ENCODE assay signal across 21 cellular contexts in the genomic region with DNA sequence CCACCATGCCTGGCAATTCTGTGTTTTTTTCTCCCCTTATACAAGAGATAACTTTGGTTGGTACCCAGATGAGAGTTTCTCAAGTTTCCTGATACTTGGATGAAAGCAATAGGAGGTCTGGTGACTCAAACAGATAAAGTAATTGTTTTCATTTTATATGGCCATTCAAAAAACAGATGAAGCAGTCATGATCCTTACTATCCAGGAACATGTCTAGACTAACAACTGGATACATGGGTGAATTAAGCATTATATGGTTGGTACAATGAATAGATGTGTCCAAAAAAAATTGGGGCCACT. TPM values are rescaled to one million over a fixed set of nuclear protein-coding genes. Genes with fewer than 3 reads are reported as not detected.
DNase-seq lines count a peak whose midpoint lies in the region; ATAC-seq and TF ChIP-seq lines count a peak whose summit lies in the region.
"Had no signal": no experiment of that assay in that cellular context is flagged by ENCODE, and none has a peak within 500 bp of the region (broad histone marks: within the 10 kb centered on the region; RNA-seq: fewer than 3 reads in every experiment).

No MANE protein-coding gene starts in this region.

- H3K4me3 ChIP-seq in astrocyte of the spinal cord (ENCODE audit: low read depth, low read length) (no peak overlapping the region), trophoblast cell (ENCODE audit: low read depth, low read length) (no peak overlapping the region)
- H3K4me3 ChIP-seq: adrenal gland, cardiac muscle cell, MG63, right atrium auricular region had no signal

- H3K27ac ChIP-seq in trophoblast cell (ENCODE audit: low read depth, low read length) (peak overlapping the region; percentile 35), H9 (ENCODE audit: insufficient read length, low read depth, low read length) (no peak overlapping the region)
- H3K27ac ChIP-seq: adrenal gland, foreskin keratinocyte, right atrium auricular region had no signal

- H2BK5ac ChIP-seq in trophoblast cell (ENCODE audit: low read depth, low read length, poor library complexity) (no peak overlapping the region), H9 (ENCODE audit: insufficient read length, low read length) (no peak overlapping the region)

- H2AFZ ChIP-seq in trophoblast cell (ENCODE audit: insufficient read depth, low read length, poor library complexity) (no peak overlapping the region), H9 (ENCODE audit: low read length) (no peak overlapping the region)

- no peak overlapping the region for H3K23ac ChIP-seq in trophoblast cell (ENCODE audit: low read length)
- no peak overlapping the region for H3K23ac ChIP-seq in H9 (ENCODE audit: insufficient read length, low read depth, low read length)

- H3K36me3 ChIP-seq in trophoblast cell (ENCODE audit: control insufficient read depth in 1 of 2, insufficient read depth in 2 of 2, low read length in 2 of 2) = peaks cover 9 to 20% of the 10 kb centered on the region in 2 experiments

- peaks cover 0 to 9% of the 10 kb centered on the region in 2 experiments for H3K4me1 ChIP-seq in trophoblast cell (ENCODE audit: control insufficient read depth in 1 of 2, insufficient read depth in 2 of 2, low read length in 2 of 2)
- no peaks in the 10 kb centered on the region for H3K4me1 ChIP-seq in H9 (ENCODE audit: insufficient read depth, low read length)

- no peak overlapping the region for H2AK5ac ChIP-seq in trophoblast cell (ENCODE audit: low read length)
- H2AK5ac ChIP-seq in H9 (ENCODE audit: insufficient read length, low read length) = no peak overlapping the region

- no peaks in the 10 kb centered on the region for H4K20me1 ChIP-seq in H9 (ENCODE audit: control insufficient read depth, insufficient read depth, insufficient read length)

- H4K8ac ChIP-seq in trophoblast cell (ENCODE audit: low read depth, low read length) (no peak overlapping the region), H9 (replicated peaks; ENCODE audit: insufficient read length, low read depth, low read length) (no peak overlapping the region)

- no peak overlapping the region for H4K91ac ChIP-seq in trophoblast cell (ENCODE audit: low read depth, low read length)
- no peak overlapping the region for H4K91ac ChIP-seq in H9 (ENCODE audit: insufficient read length, low read depth, low read length)

- in situ Hi-C loops in astrocyte of the spinal cord (cut with HindIII; ENCODE audit: low sequenced_read_pairs) = no loop called here

- H3K79me2 ChIP-seq in trophoblast cell (ENCODE audit: control insufficient read depth, insufficient read depth, low read length, poor library complexity) = peaks cover 4% of the 10 kb centered on the region
- peaks cover 8% of the 10 kb centered on the region; the same call in 1 of the 2 replicates for H3K79me2 ChIP-seq in H9 (ENCODE audit: insufficient read depth, low read length)

- intact Hi-C loops in activated CD8-positive, alpha-beta T cell treated with anti-CD3 and anti-CD28 coated beads for 36 hours (cut with micrococcal nuclease) = loop anchor here (10.0 kb wide), 2 partner anchors 104 to 116 kb away; a partner anchor contains a TSS

- H3K18ac ChIP-seq in trophoblast cell (ENCODE audit: low read length) (peak overlapping the region; percentile 71), H9 (ENCODE audit: insufficient read length, low read depth, low read length) (no peak overlapping the region)

- H2BK15ac ChIP-seq in H9 (ENCODE audit: low read depth, low read length) = no peak overlapping the region

- CTCF ChIA-PET in activated CD8-positive, alpha-beta T cell treated with anti-CD3 and anti-CD28 coated beads for 36 hours (lab: Charles Lee) = interaction anchor here (1.1 kb wide), 1 partner anchor 29 kb away, joined by 3 read pairs; no protein-coding TSS in a partner anchor
- CTCF ChIA-PET in activated CD8-positive, alpha-beta T cell treated with anti-CD3 and anti-CD28 coated beads, Interleukin-2, amount 10 ng/mL, durations not matched to agents 7 days and 5 days (lab: Charles Lee) = no interaction called here

- ATAC-seq in activated CD8-positive, alpha-beta T cell treated with anti-CD3 and anti-CD28 coated beads for 36 hours = no peak
- ATAC-seq in activated CD8-positive, alpha-beta T cell treated with anti-CD3 and anti-CD28 coated beads, Interleukin-2, amount 10 ng/mL, durations not matched to agents 7 days and 5 days = no peak
- ATAC-seq in HG02759 (IDR thresholded peaks at IDR 0.05; ENCODE audit: unreplicated experiment) = peak; percentile 11
- no peak for ATAC-seq in HG03135 (IDR thresholded peaks at IDR 0.05; ENCODE audit: unreplicated experiment)
- ATAC-seq: foreskin keratinocyte had no signal

- H2BK12ac ChIP-seq in trophoblast cell (ENCODE audit: low read length) (no peak overlapping the region), H9 (ENCODE audit: insufficient read length, low read depth, low read length) (no peak overlapping the region)

- peaks cover 65% of the 10 kb centered on the region for H3K4me1 Mint-ChIP-seq in activated CD8-positive, alpha-beta T cell treated with anti-CD3 and anti-CD28 coated beads for 36 hours (ENCODE audit: low read depth)
- H3K4me1 Mint-ChIP-seq in activated CD8-positive, alpha-beta T cell treated with anti-CD3 and anti-CD28 coated beads, Interleukin-2, amount 10 ng/mL, durations not matched to agents 7 days and 5 days (ENCODE audit: low read depth) = peaks cover 42% of the 10 kb centered on the region
- H3K4me1 Mint-ChIP-seq in H9 = peaks cover 6 to 10% of the 10 kb centered on the region in 2 experiments

- no peaks in the 10 kb centered on the region for H3K23me2 ChIP-seq in H9 (ENCODE audit: insufficient read length, low read depth, low read length, poor library complexity, severe bottlenecking)

- POLR2A ChIA-PET in activated CD8-positive, alpha-beta T cell treated with anti-CD3 and anti-CD28 coated beads for 36 hours (lab: Charles Lee) = interaction anchor here (1.7 to 3.5 kb wide), 2 partner anchors 8 to 29 kb away, joined by 4 to 13 read pairs; a partner anchor contains a TSS
- POLR2A ChIA-PET in activated CD8-positive, alpha-beta T cell treated with anti-CD3 and anti-CD28 coated beads, Interleukin-2, amount 10 ng/mL, durations not matched to agents 7 days and 5 days (lab: Charles Lee) = interaction anchor here (0.6 to 2.7 kb wide), 2 partner anchors 29 to 807 kb away, joined by 3 to 7 read pairs; a partner anchor contains a TSS

- H4K5ac ChIP-seq in H9 (ENCODE audit: insufficient read length, low read depth, low read length) = no peak overlapping the region

- H3K27me3 ChIP-seq in trophoblast cell (ENCODE audit: insufficient read depth, low read length) (no peaks in the 10 kb centered on the region), H9 (ENCODE audit: insufficient read depth, low read length) (no peaks in the 10 kb centered on the region)
- H3K27me3 ChIP-seq: adrenal gland, cardiac muscle cell, foreskin keratinocyte, MG63, right atrium auricular region had no signal

- H3K9me3 ChIP-seq in trophoblast cell (ENCODE audit: insufficient read depth, low read depth, low read length) = no peaks in the 10 kb centered on the region
- no peaks in the 10 kb centered on the region for H3K9me3 ChIP-seq in H9 (ENCODE audit: control insufficient read depth, low read depth, low read length)
- H3K9me3 ChIP-seq: adrenal gland, MG63, right atrium auricular region had no signal

- peaks cover 2% of the 10 kb centered on the region for H3K9me3 Mint-ChIP-seq in activated CD8-positive, alpha-beta T cell treated with anti-CD3 and anti-CD28 coated beads for 36 hours
- peaks cover 10% of the 10 kb centered on the region for H3K9me3 Mint-ChIP-seq in activated CD8-positive, alpha-beta T cell treated with anti-CD3 and anti-CD28 coated beads, Interleukin-2, amount 10 ng/mL, durations not matched to agents 7 days and 5 days (ENCODE audit: insufficient read depth)
- H3K9me3 Mint-ChIP-seq in H9 = no peaks in the 10 kb centered on the region
- H3K9me3 Mint-ChIP-seq: HFFc6, IgD-negative memory B cell had no signal

- TF ChIP-seq CTCF in activated CD8-positive, alpha-beta T cell treated with anti-CD3 and anti-CD28 coated beads for 36 hours (IDR thresholded peaks at IDR 0.05) = no peak
- TF ChIP-seq CTCF in astrocyte of the spinal cord (IDR thresholded peaks at IDR 0.05; ENCODE audit: low read depth, low read length) = no peak
- no peak for TF ChIP-seq CTCF in H9 (conservative IDR thresholded peaks at IDR 0.05)

- H3K14ac ChIP-seq in trophoblast cell (ENCODE audit: low read length) = no peak overlapping the region
- H3K14ac ChIP-seq in H9 (ENCODE audit: insufficient read depth, low read length) = no peak overlapping the region

- no peak for DNase-seq in activated CD8-positive, alpha-beta T cell treated with anti-CD3 and anti-CD28 coated beads for 36 hours
- no peak for DNase-seq in activated CD8-positive, alpha-beta T cell treated with anti-CD3 and anti-CD28 coated beads, Interleukin-2, amount 10 ng/mL, durations not matched to agents 7 days and 5 days
- DNase-seq in astrocyte of the spinal cord (ENCODE audit: low read depth, low spot score) (peak; percentile 48), trophoblast cell (no peak), NCI-H226 (no peak), H9 (no peak)
- DNase-seq: activated CD4-positive, alpha-beta T cell treated with anti-CD3 and anti-CD28 coated beads for 1 hour; hippocampal formation; kidney; MG63; NCI-H1436 treated with DMSO at 0.1 percent for 48 hours; occipital lobe; stimulated activated CD4-positive, alpha-beta T cell treated with anti-CD3 and anti-CD28 coated beads, Interleukin-4, amount 100 ng/mL, for 4 hours had no signal

- no peak overlapping the region for H3K56ac ChIP-seq in H9 (ENCODE audit: insufficient read length, low read depth, low read length)

- H2BK120ac ChIP-seq in trophoblast cell (ENCODE audit: insufficient read depth, low read length, poor library complexity) = peak overlapping the region; percentile 60
- H2BK120ac ChIP-seq in H9 (ENCODE audit: low read depth, low read length, poor library complexity, severe bottlenecking) = no peak overlapping the region

- no peak overlapping the region for H3K9ac ChIP-seq in trophoblast cell (ENCODE audit: low read length)
- H3K9ac ChIP-seq in H9 (ENCODE audit: extremely low read depth, insufficient read length, low read length) = no peak overlapping the region

- H3K36me3 Mint-ChIP-seq in activated CD8-positive, alpha-beta T cell treated with anti-CD3 and anti-CD28 coated beads for 36 hours (ENCODE audit: low read depth) = peaks cover 75% of the 10 kb centered on the region
- H3K36me3 Mint-ChIP-seq in activated CD8-positive, alpha-beta T cell treated with anti-CD3 and anti-CD28 coated beads, Interleukin-2, amount 10 ng/mL, durations not matched to agents 7 days and 5 days (ENCODE audit: low read depth) = peaks cover 90% of the 10 kb centered on the region
- peaks cover 20 to 62% (median 49%) of the 10 kb centered on the region in 3 experiments; a peak in 6 of 7 replicates for H3K36me3 Mint-ChIP-seq in H9 (ENCODE audit: insufficient read depth in 1 of 3, low read depth in 3 of 3)

- H3T11ph ChIP-seq in H9 (ENCODE audit: low read length) = no peak overlapping the region

- H4K12ac ChIP-seq in trophoblast cell (ENCODE audit: low read depth, low read length) = no peak overlapping the region

- peaks cover 4% of the 10 kb centered on the region for H3K79me1 ChIP-seq in trophoblast cell (ENCODE audit: low read length)
- H3K79me1 ChIP-seq in H9 (ENCODE audit: insufficient read depth, low read depth, low read length, poor library complexity, severe bottlenecking) = peaks cover 9% of the 10 kb centered on the region

- H2BK20ac ChIP-seq in H9 (ENCODE audit: low read depth, low read length, poor library complexity, severe bottlenecking) = no peak overlapping the region

- H3K4ac ChIP-seq in trophoblast cell (ENCODE audit: low read depth, low read length) = peak overlapping the region; percentile 62
- H3K4ac ChIP-seq in H9 (ENCODE audit: low read depth, low read length) = no peak overlapping the region

- H3K4me2 ChIP-seq in trophoblast cell (ENCODE audit: low read length) = no peak overlapping the region
- H3K4me2 ChIP-seq in H9 (ENCODE audit: insufficient read depth, insufficient read length, low read length) = no peak overlapping the region

- peak overlapping the region; percentile 85 for H3K27ac Mint-ChIP-seq in activated CD8-positive, alpha-beta T cell treated with anti-CD3 and anti-CD28 coated beads for 36 hours
- H3K27ac Mint-ChIP-seq in activated CD8-positive, alpha-beta T cell treated with anti-CD3 and anti-CD28 coated beads, Interleukin-2, amount 10 ng/mL, durations not matched to agents 7 days and 5 days = no peak overlapping the region
- H3K27ac Mint-ChIP-seq in H9 = no peak overlapping the region
- H3K27ac Mint-ChIP-seq: HFFc6 had no signal

- H3K27me3 Mint-ChIP-seq in activated CD8-positive, alpha-beta T cell treated with anti-CD3 and anti-CD28 coated beads for 36 hours = no peaks in the 10 kb centered on the region
- no peaks in the 10 kb centered on the region for H3K27me3 Mint-ChIP-seq in activated CD8-positive, alpha-beta T cell treated with anti-CD3 and anti-CD28 coated beads, Interleukin-2, amount 10 ng/mL, durations not matched to agents 7 days and 5 days (ENCODE audit: low read depth)
- no peaks in the 10 kb centered on the region for H3K27me3 Mint-ChIP-seq in H9 (ENCODE audit: low read depth)
- H3K27me3 Mint-ChIP-seq: IgD-negative memory B cell had no signal

- H3K4me3 Mint-ChIP-seq in activated CD8-positive, alpha-beta T cell treated with anti-CD3 and anti-CD28 coated beads for 36 hours = no peak overlapping the region
- no peak overlapping the region for H3K4me3 Mint-ChIP-seq in activated CD8-positive, alpha-beta T cell treated with anti-CD3 and anti-CD28 coated beads, Interleukin-2, amount 10 ng/mL, durations not matched to agents 7 days and 5 days
- H3K4me3 Mint-ChIP-seq in H9 = no peak overlapping the region
- H3K4me3 Mint-ChIP-seq: HFFc6 had no signal

RNA-seq across cellular contexts. Expression of a gene that starts 8.5 kb away (rescaled TPM):
- 10 to 100 TPM; 20.4 to 20.8 TPM for total RNA-seq in activated CD8-positive, alpha-beta T cell treated with anti-CD3 and anti-CD28 coated beads for 36 hours
- total RNA-seq in activated CD8-positive, alpha-beta T cell treated with anti-CD3 and anti-CD28 coated beads, Interleukin-2, amount 10 ng/mL, durations not matched to agents 7 days and 5 days = 10 to 100 TPM; 22.0 to 25.5 TPM
- 10.1 and 10.9 TPM in 2 replicates for polyA plus RNA-seq in trophoblast cell (2013)
- 16.6 and 17.7 TPM in 2 replicates for total RNA-seq in H9 (2021)

RNA-seq across cellular contexts. Expression of a gene that starts 53.1 kb away (rescaled TPM):
- 10 to 100 TPM; 11.6 to 11.8 TPM for total RNA-seq in activated CD8-positive, alpha-beta T cell treated with anti-CD3 and anti-CD28 coated beads for 36 hours
- total RNA-seq in activated CD8-positive, alpha-beta T cell treated with anti-CD3 and anti-CD28 coated beads, Interleukin-2, amount 10 ng/mL, durations not matched to agents 7 days and 5 days = 10 to 100 TPM; 18.5 to 20.0 TPM
- polyA plus RNA-seq in trophoblast cell (2013) = 42.2 and 42.3 TPM in 2 replicates
- total RNA-seq in H9 (2021) = 53.9 and 54.2 TPM in 2 replicates
